22 cellular contexts compared by ENCODE assay signal in the genomic region with DNA sequence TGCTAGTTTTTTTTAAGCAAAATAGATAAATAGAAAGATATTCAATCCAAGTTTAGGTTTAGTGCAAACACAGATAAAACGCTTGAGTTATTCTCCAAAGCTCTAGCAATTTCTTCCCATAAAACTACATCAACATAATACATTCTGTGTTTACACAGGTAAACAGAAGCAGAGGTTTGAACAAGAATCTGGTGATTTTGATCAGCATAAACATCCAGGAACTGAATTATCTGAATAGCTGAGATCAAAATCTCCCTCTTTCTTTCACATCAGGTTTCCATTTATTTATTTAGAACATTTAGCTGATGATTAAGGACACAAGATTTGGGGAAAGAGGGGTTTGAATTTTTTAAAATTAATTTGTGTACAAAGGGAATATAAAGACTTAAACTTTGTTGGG.
DNase-seq lines count a peak whose midpoint lies in the region; ATAC-seq and TF ChIP-seq lines count a peak whose summit lies in the region.
"Had no signal": no experiment of that assay in that cellular context is flagged by ENCODE, and none has a peak within 500 bp of the region (broad histone marks: within the 10 kb centered on the region; RNA-seq: fewer than 3 reads in every experiment).

No MANE protein-coding gene starts in this region.

- peak overlapping the region; percentile 32 for H3K27ac ChIP-seq in VCaP
- H3K27ac ChIP-seq: A549; BLaER1 treated with 17β-estradiol and CSF1 and Interleukin-3, amounts not matched to agents 10 nM and 100 nM had no signal

- no peak overlapping the region for H3K4me3 Mint-ChIP-seq in activated T-helper 17 cell treated with anti-CD3 and anti-CD28 coated beads, Interleukin-2, amount 50 U/mL, for 72 hours
- H3K4me3 Mint-ChIP-seq: CD14-positive monocyte; CD4-positive, alpha-beta T cell; CD8-positive, alpha-beta memory T cell; GM23338; H9 had no signal

- H3K36me3 Mint-ChIP-seq in activated T-helper 17 cell treated with anti-CD3 and anti-CD28 coated beads, Interleukin-2, amount 50 U/mL, for 72 hours (ENCODE audit: low read depth): no peaks in the 10 kb centered on the region
- H3K36me3 Mint-ChIP-seq: CD14-positive monocyte; CD8-positive, alpha-beta memory T cell had no signal

- no peak overlapping the region for H3K27ac Mint-ChIP-seq in activated T-helper 17 cell treated with anti-CD3 and anti-CD28 coated beads, Interleukin-2, amount 50 U/mL, for 72 hours
- H3K27ac Mint-ChIP-seq: CD14-positive monocyte; CD4-positive, alpha-beta T cell; CD8-positive, alpha-beta memory T cell; GM23338; H9 had no signal

- no peaks in the 10 kb centered on the region for H3K4me1 Mint-ChIP-seq in activated T-helper 17 cell treated with anti-CD3 and anti-CD28 coated beads, Interleukin-2, amount 50 U/mL, for 72 hours
- H3K4me1 Mint-ChIP-seq: GM23338, H9 had no signal

- H3K27me3 Mint-ChIP-seq in activated T-helper 17 cell treated with anti-CD3 and anti-CD28 coated beads, Interleukin-2, amount 50 U/mL, for 72 hours: no peaks in the 10 kb centered on the region
- H3K27me3 Mint-ChIP-seq: CD4-positive, alpha-beta T cell; CD8-positive, alpha-beta memory T cell had no signal

- no peaks in the 10 kb centered on the region for H3K9me3 Mint-ChIP-seq in activated T-helper 17 cell treated with anti-CD3 and anti-CD28 coated beads, Interleukin-2, amount 50 U/mL, for 72 hours
- H3K9me3 Mint-ChIP-seq: CD4-positive, alpha-beta T cell had no signal

- DNase-seq in NCI-H748 (lab: John Stamatoyannopoulos, UW; ENCODE audit: unreplicated experiment) (peak; percentile 43), NCI-H748 treated with DMSO at 0.1 percent for 48 hours (lab: John Stamatoyannopoulos, UW) (no peak), NCI-H69 (lab: John Stamatoyannopoulos, UW) (peak; percentile 27)
- DNase-seq: 8988T; ACHN; AML-193; BE2C; CD4-positive, alpha-beta T cell; CD8-positive, alpha-beta memory T cell; DMS 273 treated with DMSO at 0.1 percent for 48 hours; DMS79; GF-D8; H9 had no signal

- no peak for ATAC-seq in GM21825 (IDR thresholded peaks at IDR 0.05; ENCODE audit: unreplicated experiment)
- no peak for ATAC-seq in GM18873 (IDR thresholded peaks at IDR 0.05; ENCODE audit: low FRiP score, unreplicated experiment)
- no peak for ATAC-seq in activated T-helper 17 cell treated with anti-CD3 and anti-CD28 coated beads, Interleukin-2, amount 50 U/mL, for 72 hours (replicated peaks)
- ATAC-seq: A549, GM23338, HCT116 had no signal

- TF ChIP-seq CTCF in VCaP (conservative IDR thresholded peaks at IDR 0.05): no peak
